ENCODE assay signal across 1 cellular context in the genomic region with DNA sequence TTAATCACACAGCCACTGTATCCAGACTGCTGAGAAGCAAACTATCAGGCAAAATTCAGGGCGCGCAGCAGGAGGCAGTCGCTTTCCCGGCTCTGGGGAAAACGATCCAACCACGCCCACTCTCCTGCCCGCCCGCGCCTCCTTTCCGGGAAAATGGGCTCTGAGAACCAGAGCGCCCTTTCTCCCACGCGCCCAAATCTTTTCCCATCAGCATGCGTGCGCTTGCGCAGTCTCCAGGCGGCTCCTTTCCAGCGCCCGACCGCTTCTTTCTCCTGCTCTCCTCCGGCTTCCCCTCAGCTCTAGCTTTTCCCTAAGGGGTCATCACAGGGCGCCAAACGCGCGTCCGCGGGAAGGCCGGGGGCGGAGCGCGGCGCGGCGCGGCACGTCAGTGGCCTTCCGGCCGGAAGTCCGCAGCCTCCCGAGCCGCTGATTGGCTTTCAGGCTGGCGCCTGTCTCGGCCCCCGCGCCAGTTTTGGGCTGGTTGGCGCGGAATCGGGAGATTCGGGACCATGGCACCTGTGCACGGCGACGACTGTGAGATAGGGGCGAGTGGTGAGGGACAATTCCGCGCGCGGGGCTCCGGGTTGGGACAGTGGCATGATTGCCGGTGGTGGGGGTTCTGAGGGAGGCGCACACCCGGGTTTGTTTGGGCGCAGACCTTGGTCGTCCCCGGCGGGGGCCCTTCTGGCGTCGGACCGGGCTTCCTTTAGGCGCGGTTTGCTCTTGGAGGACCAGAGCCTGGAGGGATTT.
TF ChIP-seq lines count a peak whose summit lies in the region.

A gene with protein sequence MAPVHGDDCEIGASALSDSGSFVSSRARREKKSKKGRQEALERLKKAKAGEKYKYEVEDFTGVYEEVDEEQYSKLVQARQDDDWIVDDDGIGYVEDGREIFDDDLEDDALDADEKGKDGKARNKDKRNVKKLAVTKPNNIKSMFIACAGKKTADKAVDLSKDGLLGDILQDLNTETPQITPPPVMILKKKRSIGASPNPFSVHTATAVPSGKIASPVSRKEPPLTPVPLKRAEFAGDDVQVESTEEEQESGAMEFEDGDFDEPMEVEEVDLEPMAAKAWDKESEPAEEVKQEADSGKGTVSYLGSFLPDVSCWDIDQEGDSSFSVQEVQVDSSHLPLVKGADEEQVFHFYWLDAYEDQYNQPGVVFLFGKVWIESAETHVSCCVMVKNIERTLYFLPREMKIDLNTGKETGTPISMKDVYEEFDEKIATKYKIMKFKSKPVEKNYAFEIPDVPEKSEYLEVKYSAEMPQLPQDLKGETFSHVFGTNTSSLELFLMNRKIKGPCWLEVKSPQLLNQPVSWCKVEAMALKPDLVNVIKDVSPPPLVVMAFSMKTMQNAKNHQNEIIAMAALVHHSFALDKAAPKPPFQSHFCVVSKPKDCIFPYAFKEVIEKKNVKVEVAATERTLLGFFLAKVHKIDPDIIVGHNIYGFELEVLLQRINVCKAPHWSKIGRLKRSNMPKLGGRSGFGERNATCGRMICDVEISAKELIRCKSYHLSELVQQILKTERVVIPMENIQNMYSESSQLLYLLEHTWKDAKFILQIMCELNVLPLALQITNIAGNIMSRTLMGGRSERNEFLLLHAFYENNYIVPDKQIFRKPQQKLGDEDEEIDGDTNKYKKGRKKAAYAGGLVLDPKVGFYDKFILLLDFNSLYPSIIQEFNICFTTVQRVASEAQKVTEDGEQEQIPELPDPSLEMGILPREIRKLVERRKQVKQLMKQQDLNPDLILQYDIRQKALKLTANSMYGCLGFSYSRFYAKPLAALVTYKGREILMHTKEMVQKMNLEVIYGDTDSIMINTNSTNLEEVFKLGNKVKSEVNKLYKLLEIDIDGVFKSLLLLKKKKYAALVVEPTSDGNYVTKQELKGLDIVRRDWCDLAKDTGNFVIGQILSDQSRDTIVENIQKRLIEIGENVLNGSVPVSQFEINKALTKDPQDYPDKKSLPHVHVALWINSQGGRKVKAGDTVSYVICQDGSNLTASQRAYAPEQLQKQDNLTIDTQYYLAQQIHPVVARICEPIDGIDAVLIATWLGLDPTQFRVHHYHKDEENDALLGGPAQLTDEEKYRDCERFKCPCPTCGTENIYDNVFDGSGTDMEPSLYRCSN (N-terminal part only) (plus strand): TSS at position 466 of the 750 bp plus-strand sequence. CDS start 44 bp downstream, at position 510.

TF ChIP-seq in K562, 482 proteins besides CTCF, POLR2A, EP300 and RAD21 (continued from another document):
- TF ChIP-seq, protein P1, sequence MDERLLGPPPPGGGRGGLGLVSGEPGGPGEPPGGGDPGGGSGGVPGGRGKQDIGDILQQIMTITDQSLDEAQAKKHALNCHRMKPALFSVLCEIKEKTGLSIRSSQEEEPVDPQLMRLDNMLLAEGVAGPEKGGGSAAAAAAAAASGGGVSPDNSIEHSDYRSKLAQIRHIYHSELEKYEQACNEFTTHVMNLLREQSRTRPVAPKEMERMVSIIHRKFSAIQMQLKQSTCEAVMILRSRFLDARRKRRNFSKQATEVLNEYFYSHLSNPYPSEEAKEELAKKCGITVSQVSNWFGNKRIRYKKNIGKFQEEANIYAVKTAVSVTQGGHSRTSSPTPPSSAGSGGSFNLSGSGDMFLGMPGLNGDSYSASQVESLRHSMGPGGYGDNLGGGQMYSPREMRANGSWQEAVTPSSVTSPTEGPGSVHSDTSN (CRISPR knock-in tag; IDR thresholded peaks at IDR 0.05; ENCODE audit: low read depth) = no peak
- TF ChIP-seq, protein P1 (tag; conservative IDR thresholded peaks at IDR 0.05; ENCODE audit: low read depth) = no peak
- TF ChIP-seq ZBTB12 (CRISPR knock-in tag; IDR thresholded peaks at IDR 0.05) (peak; percentile 90), KDM2B (CRISPR knock-in tag; IDR thresholded peaks at IDR 0.05) (no peak), C11orf30 (IDR thresholded peaks at IDR 0.05; ENCODE audit: low read depth) (peak; percentile 97), SP2 (IDR thresholded peaks at IDR 0.05; ENCODE audit: extremely low read depth, low read depth, low read length, poor library complexity, severe bottlenecking) (peak; percentile 13), ZSCAN32 (CRISPR knock-in tag; IDR thresholded peaks at IDR 0.05) (no peak), ESRRB (CRISPR knock-in tag; IDR thresholded peaks at IDR 0.05; ENCODE audit: borderline replicate concordance) (no peak), KHSRP (IDR thresholded peaks at IDR 0.05) (peak; percentile 75; the same call in 1 of the 2 replicates), ZKSCAN3 (CRISPR knock-in tag; IDR thresholded peaks at IDR 0.05) (no peak), PHTF2 (CRISPR knock-in tag; IDR thresholded peaks at IDR 0.05) (no peak), MXD1 (CRISPR knock-in tag; IDR thresholded peaks at IDR 0.05; ENCODE audit: borderline replicate concordance, poor library complexity, severe bottlenecking) (no peak), ZZZ3 (IDR thresholded peaks at IDR 0.05) (peak; percentile 88; the same call in 1 of the 2 replicates), TAF7 (tag; IDR thresholded peaks at IDR 0.05) (no peak), MTF1 (CRISPR knock-in tag; IDR thresholded peaks at IDR 0.05; ENCODE audit: borderline replicate concordance) (no peak), CLOCK (CRISPR knock-in tag; IDR thresholded peaks at IDR 0.05; ENCODE audit: borderline replicate concordance) (no peak), SIX5 (IDR thresholded peaks at IDR 0.05; ENCODE audit: borderline replicate concordance in 1 of 2, insufficient read depth in 1 of 2, low read depth in 1 of 2, low read length in 2 of 2) (0 out of 4 replicates have a peak, but pooled peaks of 1 of the 2 experiments have one; percentile 13), CBX1 (IDR thresholded peaks at IDR 0.05; ENCODE audit: low read depth) (no peak), SNRNP70 (optimal IDR thresholded peaks at IDR 0.05; ENCODE audit: low read depth, low read length) (no peak), MEF2A (IDR thresholded peaks at IDR 0.05; ENCODE audit: control insufficient read depth, low read depth, low read length) (no peak), TCF7 (IDR thresholded peaks at IDR 0.05; ENCODE audit: borderline replicate concordance) (no peak), RBM34 (IDR thresholded peaks at IDR 0.05; ENCODE audit: borderline replicate concordance, insufficient read depth, low read length) (no peak), NFIX (CRISPR knock-in tag; IDR thresholded peaks at IDR 0.05; ENCODE audit: low read depth) (no peak), RBFOX2 (IDR thresholded peaks at IDR 0.05; ENCODE audit: low read depth, low read length) (peak; percentile 97), ZNF165 (CRISPR knock-in tag; IDR thresholded peaks at IDR 0.05; ENCODE audit: borderline replicate concordance) (no peak), ZNF764 (CRISPR knock-in tag; IDR thresholded peaks at IDR 0.05; ENCODE audit: low read depth) (peak; percentile 87), ETS2 (tag; IDR thresholded peaks at IDR 0.05; ENCODE audit: borderline replicate concordance, poor library complexity, severe bottlenecking) (no peak), CBFA2T2 (conservative IDR thresholded peaks at IDR 0.05) (no peak), ZNF586 (CRISPR knock-in tag; conservative IDR thresholded peaks at IDR 0.05) (no peak), ZNF77 (CRISPR knock-in tag; IDR thresholded peaks at IDR 0.05) (no peak), RBBP5 (IDR thresholded peaks at IDR 0.05; ENCODE audit: borderline replicate concordance, insufficient read depth, low read length, poor library complexity, severe bottlenecking) (peak; percentile 70), SMARCA5 (IDR thresholded peaks at IDR 0.05) (no peak), TSC22D4 (tag; IDR thresholded peaks at IDR 0.05) (no peak), GABPB1 (CRISPR knock-in tag; IDR thresholded peaks at IDR 0.05) (peak; percentile 92), ZNF699 (CRISPR knock-in tag; IDR thresholded peaks at IDR 0.05; ENCODE audit: insufficient replicate concordance) (no peak), HMGXB4 (CRISPR knock-in tag; IDR thresholded peaks at IDR 0.05) (0 out of 2 replicates have a peak, but pooled peaks have one; percentile 51), ZNF146 (CRISPR knock-in tag; IDR thresholded peaks at IDR 0.05; ENCODE audit: unreplicated experiment) (no peak)
- TF ChIP-seq, protein P2, sequence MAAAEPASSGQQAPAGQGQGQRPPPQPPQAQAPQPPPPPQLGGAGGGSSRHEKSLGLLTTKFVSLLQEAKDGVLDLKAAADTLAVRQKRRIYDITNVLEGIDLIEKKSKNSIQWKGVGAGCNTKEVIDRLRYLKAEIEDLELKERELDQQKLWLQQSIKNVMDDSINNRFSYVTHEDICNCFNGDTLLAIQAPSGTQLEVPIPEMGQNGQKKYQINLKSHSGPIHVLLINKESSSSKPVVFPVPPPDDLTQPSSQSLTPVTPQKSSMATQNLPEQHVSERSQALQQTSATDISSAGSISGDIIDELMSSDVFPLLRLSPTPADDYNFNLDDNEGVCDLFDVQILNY (CRISPR knock-in tag; IDR thresholded peaks at IDR 0.05) = no peak
